Comparison of ENCODE assay signal across 1 cellular context in the genomic region with DNA sequence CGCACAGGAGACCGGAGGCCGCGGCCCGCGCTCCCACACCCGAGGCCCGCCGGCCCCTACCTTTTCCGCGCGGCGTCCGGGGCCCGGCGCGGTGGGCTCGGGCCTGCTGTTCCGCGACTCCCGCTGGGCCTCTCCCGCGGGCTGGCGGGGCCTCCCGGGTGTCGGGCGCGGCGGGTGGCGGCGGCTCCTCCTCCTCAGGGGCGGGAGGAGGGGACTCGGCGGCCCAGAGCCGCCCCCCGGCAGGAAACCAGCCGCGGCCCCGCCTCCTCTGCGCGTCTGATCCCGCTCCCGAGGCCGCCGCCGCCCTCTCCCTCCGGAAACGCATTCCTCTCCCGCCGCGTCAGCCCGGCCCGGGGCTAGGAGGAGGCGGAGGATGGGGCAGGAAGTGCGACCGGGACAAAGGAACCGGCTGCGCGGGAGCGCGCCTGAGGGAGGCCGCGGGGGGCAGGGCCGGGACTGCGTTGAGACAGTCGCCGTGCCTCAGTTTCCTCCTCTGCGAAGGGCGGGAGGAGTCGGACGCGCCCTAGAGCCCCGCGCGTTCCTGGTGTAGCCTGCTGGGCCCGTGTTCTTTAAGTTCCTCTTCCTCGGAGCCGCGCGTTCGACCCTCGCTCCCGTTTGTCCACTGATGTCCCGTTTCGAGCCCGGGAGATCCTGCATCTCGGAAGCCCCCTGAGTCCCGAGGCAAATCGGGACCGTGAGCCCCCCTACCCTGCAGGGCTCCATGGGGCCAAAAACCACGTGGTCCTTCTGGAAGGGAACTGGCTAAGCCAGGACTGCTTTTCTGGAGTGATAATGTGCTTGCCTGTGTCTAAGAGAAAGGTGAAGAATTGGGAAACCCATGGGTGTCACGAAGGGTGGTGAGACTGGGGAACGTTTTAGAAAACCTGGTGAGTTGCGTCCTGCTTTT.
TF ChIP-seq lines count a peak whose summit lies in the region.

A gene (minus strand): TSS at position 146 of the 907 bp plus-strand sequence. CDS start 22,672 bp downstream, outside the sequence.

TF ChIP-seq in K562, 482 proteins besides CTCF, POLR2A, EP300 and RAD21 (continued from another document and continues in another):
- TF ChIP-seq, protein P1, sequence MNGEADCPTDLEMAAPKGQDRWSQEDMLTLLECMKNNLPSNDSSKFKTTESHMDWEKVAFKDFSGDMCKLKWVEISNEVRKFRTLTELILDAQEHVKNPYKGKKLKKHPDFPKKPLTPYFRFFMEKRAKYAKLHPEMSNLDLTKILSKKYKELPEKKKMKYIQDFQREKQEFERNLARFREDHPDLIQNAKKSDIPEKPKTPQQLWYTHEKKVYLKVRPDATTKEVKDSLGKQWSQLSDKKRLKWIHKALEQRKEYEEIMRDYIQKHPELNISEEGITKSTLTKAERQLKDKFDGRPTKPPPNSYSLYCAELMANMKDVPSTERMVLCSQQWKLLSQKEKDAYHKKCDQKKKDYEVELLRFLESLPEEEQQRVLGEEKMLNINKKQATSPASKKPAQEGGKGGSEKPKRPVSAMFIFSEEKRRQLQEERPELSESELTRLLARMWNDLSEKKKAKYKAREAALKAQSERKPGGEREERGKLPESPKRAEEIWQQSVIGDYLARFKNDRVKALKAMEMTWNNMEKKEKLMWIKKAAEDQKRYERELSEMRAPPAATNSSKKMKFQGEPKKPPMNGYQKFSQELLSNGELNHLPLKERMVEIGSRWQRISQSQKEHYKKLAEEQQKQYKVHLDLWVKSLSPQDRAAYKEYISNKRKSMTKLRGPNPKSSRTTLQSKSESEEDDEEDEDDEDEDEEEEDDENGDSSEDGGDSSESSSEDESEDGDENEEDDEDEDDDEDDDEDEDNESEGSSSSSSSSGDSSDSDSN (IDR thresholded peaks at IDR 0.05; ENCODE audit: borderline replicate concordance in 1 of 2, low read depth in 2 of 2, low read length in 2 of 2): peak; percentile 50 to 95; a peak in 3 of 4 replicates
- TF ChIP-seq ARID1B (IDR thresholded peaks at IDR 0.05): peak; percentile 57
- TF ChIP-seq HIVEP1 (CRISPR knock-in tag; IDR thresholded peaks at IDR 0.05): no peak
- no peak for TF ChIP-seq SRSF1 (IDR thresholded peaks at IDR 0.05; ENCODE audit: low read depth, low read length)
- TF ChIP-seq KDM1A (IDR thresholded peaks at IDR 0.05): no peak
- no peak; the same call in 1 of the 2 replicates for TF ChIP-seq C11orf30 (IDR thresholded peaks at IDR 0.05; ENCODE audit: low read depth)
- peak in 1 of 2 experiments; percentile 65; a peak in 2 of 4 replicates for TF ChIP-seq FOXA3 (CRISPR knock-in tag; conservative IDR thresholded peaks at IDR 0.05 in 1 of 2, IDR thresholded peaks at IDR 0.05 in 1 of 2)
- TF ChIP-seq SP2 (IDR thresholded peaks at IDR 0.05; ENCODE audit: extremely low read depth, low read depth, low read length, poor library complexity, severe bottlenecking): no peak
- TF ChIP-seq ARNT (IDR thresholded peaks at IDR 0.05): 0 out of 4 replicates have a peak, but pooled peaks of 1 of the 2 experiments have one; percentile 48
- TF ChIP-seq MIER1 (IDR thresholded peaks at IDR 0.05; ENCODE audit: low read depth): no peak
- TF ChIP-seq POLR2B (IDR thresholded peaks at IDR 0.05; ENCODE audit: low read depth, partially characterized antibody): peak; percentile 85
- TF ChIP-seq ZNF143 (CRISPR knock-in tag; IDR thresholded peaks at IDR 0.05): no peak
- no peak for TF ChIP-seq MTF1 (CRISPR knock-in tag; IDR thresholded peaks at IDR 0.05; ENCODE audit: borderline replicate concordance)
- TF ChIP-seq ZNF146 (CRISPR knock-in tag; IDR thresholded peaks at IDR 0.05; ENCODE audit: unreplicated experiment): no peak
- no peak for TF ChIP-seq HMG20A (CRISPR knock-in tag; conservative IDR thresholded peaks at IDR 0.05)
- TF ChIP-seq, protein P2, sequence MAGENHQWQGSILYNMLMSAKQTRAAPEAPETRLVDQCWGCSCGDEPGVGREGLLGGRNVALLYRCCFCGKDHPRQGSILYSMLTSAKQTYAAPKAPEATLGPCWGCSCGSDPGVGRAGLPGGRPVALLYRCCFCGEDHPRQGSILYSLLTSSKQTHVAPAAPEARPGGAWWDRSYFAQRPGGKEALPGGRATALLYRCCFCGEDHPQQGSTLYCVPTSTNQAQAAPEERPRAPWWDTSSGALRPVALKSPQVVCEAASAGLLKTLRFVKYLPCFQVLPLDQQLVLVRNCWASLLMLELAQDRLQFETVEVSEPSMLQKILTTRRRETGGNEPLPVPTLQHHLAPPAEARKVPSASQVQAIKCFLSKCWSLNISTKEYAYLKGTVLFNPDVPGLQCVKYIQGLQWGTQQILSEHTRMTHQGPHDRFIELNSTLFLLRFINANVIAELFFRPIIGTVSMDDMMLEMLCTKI (IDR thresholded peaks at IDR 0.05; ENCODE audit: partially characterized antibody): no peak
- no peak for TF ChIP-seq SMARCA5 (IDR thresholded peaks at IDR 0.05)
- TF ChIP-seq BMI1 (IDR thresholded peaks at IDR 0.05; ENCODE audit: low read length): no peak
- TF ChIP-seq CBX1 (IDR thresholded peaks at IDR 0.05; ENCODE audit: low read depth): no peak
- TF ChIP-seq JUN (IDR thresholded peaks at IDR 0.05; ENCODE audit: borderline replicate concordance, low read depth, low read length): peak; percentile 62; the same call in 1 of the 2 replicates
- no peak for TF ChIP-seq JUN (CRISPR knock-in tag; IDR thresholded peaks at IDR 0.05; ENCODE audit: borderline replicate concordance)
- TF ChIP-seq NCOA6 (IDR thresholded peaks at IDR 0.05): no peak
- TF ChIP-seq ZNF695 (CRISPR knock-in tag; IDR thresholded peaks at IDR 0.05): no peak
- TF ChIP-seq, protein P3, sequence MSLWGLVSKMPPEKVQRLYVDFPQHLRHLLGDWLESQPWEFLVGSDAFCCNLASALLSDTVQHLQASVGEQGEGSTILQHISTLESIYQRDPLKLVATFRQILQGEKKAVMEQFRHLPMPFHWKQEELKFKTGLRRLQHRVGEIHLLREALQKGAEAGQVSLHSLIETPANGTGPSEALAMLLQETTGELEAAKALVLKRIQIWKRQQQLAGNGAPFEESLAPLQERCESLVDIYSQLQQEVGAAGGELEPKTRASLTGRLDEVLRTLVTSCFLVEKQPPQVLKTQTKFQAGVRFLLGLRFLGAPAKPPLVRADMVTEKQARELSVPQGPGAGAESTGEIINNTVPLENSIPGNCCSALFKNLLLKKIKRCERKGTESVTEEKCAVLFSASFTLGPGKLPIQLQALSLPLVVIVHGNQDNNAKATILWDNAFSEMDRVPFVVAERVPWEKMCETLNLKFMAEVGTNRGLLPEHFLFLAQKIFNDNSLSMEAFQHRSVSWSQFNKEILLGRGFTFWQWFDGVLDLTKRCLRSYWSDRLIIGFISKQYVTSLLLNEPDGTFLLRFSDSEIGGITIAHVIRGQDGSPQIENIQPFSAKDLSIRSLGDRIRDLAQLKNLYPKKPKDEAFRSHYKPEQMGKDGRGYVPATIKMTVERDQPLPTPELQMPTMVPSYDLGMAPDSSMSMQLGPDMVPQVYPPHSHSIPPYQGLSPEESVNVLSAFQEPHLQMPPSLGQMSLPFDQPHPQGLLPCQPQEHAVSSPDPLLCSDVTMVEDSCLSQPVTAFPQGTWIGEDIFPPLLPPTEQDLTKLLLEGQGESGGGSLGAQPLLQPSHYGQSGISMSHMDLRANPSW (CRISPR knock-in tag; IDR thresholded peaks at IDR 0.05): no peak
- no peak for TF ChIP-seq CBX5 (IDR thresholded peaks at IDR 0.05; ENCODE audit: borderline replicate concordance, low read depth)
- no peak for TF ChIP-seq ZKSCAN3 (CRISPR knock-in tag; IDR thresholded peaks at IDR 0.05)
- peak; percentile 78 for TF ChIP-seq PML (IDR thresholded peaks at IDR 0.05; ENCODE audit: low read length)
- TF ChIP-seq ZNF3 (CRISPR knock-in tag; IDR thresholded peaks at IDR 0.05): no peak
- TF ChIP-seq ELF1 (tag; IDR thresholded peaks at IDR 0.05): peak; percentile 89
- no peak for TF ChIP-seq PHB2 (IDR thresholded peaks at IDR 0.05; ENCODE audit: low read depth)
- no peak for TF ChIP-seq MEF2D (tag; conservative IDR thresholded peaks at IDR 0.05; ENCODE audit: low read depth)
- TF ChIP-seq MAZ (CRISPR knock-in tag; conservative IDR thresholded peaks at IDR 0.05 in 1 of 2, IDR thresholded peaks at IDR 0.05 in 1 of 2): peak; percentile 93 to 96
- TF ChIP-seq CEBPB (tag; IDR thresholded peaks at IDR 0.05): no peak
- peak; percentile 84; the same call in 1 of the 2 replicates for TF ChIP-seq GTF2E2 (tag; IDR thresholded peaks at IDR 0.05)
- no peak for TF ChIP-seq MAFK (IDR thresholded peaks at IDR 0.05; ENCODE audit: low read length)
- TF ChIP-seq ESRRB (CRISPR knock-in tag; IDR thresholded peaks at IDR 0.05; ENCODE audit: borderline replicate concordance): no peak
- no peak for TF ChIP-seq FOXK1 (CRISPR knock-in tag; IDR thresholded peaks at IDR 0.05; ENCODE audit: borderline replicate concordance)
- TF ChIP-seq, protein P4, sequence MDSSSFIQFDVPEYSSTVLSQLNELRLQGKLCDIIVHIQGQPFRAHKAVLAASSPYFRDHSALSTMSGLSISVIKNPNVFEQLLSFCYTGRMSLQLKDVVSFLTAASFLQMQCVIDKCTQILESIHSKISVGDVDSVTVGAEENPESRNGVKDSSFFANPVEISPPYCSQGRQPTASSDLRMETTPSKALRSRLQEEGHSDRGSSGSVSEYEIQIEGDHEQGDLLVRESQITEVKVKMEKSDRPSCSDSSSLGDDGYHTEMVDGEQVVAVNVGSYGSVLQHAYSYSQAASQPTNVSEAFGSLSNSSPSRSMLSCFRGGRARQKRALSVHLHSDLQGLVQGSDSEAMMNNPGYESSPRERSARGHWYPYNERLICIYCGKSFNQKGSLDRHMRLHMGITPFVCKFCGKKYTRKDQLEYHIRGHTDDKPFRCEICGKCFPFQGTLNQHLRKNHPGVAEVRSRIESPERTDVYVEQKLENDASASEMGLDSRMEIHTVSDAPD (CRISPR knock-in tag; IDR thresholded peaks at IDR 0.05): no peak
- no peak for TF ChIP-seq TCFL5 (CRISPR knock-in tag; conservative IDR thresholded peaks at IDR 0.05)
- TF ChIP-seq, protein P5, sequence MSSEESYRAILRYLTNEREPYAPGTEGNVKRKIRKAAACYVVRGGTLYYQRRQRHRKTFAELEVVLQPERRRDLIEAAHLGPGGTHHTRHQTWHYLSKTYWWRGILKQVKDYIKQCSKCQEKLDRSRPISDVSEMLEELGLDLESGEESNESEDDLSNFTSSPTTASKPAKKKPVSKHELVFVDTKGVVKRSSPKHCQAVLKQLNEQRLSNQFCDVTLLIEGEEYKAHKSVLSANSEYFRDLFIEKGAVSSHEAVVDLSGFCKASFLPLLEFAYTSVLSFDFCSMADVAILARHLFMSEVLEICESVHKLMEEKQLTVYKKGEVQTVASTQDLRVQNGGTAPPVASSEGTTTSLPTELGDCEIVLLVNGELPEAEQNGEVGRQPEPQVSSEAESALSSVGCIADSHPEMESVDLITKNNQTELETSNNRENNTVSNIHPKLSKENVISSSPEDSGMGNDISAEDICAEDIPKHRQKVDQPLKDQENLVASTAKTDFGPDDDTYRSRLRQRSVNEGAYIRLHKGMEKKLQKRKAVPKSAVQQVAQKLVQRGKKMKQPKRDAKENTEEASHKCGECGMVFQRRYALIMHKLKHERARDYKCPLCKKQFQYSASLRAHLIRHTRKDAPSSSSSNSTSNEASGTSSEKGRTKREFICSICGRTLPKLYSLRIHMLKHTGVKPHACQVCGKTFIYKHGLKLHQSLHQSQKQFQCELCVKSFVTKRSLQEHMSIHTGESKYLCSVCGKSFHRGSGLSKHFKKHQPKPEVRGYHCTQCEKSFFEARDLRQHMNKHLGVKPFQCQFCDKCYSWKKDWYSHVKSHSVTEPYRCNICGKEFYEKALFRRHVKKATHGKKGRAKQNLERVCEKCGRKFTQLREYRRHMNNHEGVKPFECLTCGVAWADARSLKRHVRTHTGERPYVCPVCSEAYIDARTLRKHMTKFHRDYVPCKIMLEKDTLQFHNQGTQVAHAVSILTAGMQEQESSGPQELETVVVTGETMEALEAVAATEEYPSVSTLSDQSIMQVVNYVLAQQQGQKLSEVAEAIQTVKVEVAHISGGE (CRISPR knock-in tag; IDR thresholded peaks at IDR 0.05): peak in 2 of 3 experiments; percentile 83 to 97; a peak in 5 of 6 replicates
- TF ChIP-seq ZNF324 (CRISPR knock-in tag; IDR thresholded peaks at IDR 0.05): no peak
- peak; percentile 38; the same call in 1 of the 2 replicates for TF ChIP-seq KAT7 (CRISPR knock-in tag; IDR thresholded peaks at IDR 0.05; ENCODE audit: borderline replicate concordance)
- TF ChIP-seq PRMT5 (CRISPR knock-in tag; IDR thresholded peaks at IDR 0.05): no peak
- TF ChIP-seq HSF4 (CRISPR knock-in tag; IDR thresholded peaks at IDR 0.05; ENCODE audit: borderline replicate concordance): no peak
- TF ChIP-seq CHD1 (IDR thresholded peaks at IDR 0.05; ENCODE audit: low read length): peak; percentile 20
- no peak for TF ChIP-seq PTTG1 (tag; IDR thresholded peaks at IDR 0.05; ENCODE audit: low read depth)
- TF ChIP-seq RBM22 (IDR thresholded peaks at IDR 0.05; ENCODE audit: low read depth, low read length, poor library complexity, severe bottlenecking): peak; percentile 53
- no peak for TF ChIP-seq ILK (tag; IDR thresholded peaks at IDR 0.05; ENCODE audit: borderline replicate concordance, low read depth)
- TF ChIP-seq HLTF (IDR thresholded peaks at IDR 0.05): no peak
- 0 out of 2 replicates have a peak, but pooled peaks have one; percentile 18 for TF ChIP-seq ZNF780A (CRISPR knock-in tag; IDR thresholded peaks at IDR 0.05)
- TF ChIP-seq, protein P6, sequence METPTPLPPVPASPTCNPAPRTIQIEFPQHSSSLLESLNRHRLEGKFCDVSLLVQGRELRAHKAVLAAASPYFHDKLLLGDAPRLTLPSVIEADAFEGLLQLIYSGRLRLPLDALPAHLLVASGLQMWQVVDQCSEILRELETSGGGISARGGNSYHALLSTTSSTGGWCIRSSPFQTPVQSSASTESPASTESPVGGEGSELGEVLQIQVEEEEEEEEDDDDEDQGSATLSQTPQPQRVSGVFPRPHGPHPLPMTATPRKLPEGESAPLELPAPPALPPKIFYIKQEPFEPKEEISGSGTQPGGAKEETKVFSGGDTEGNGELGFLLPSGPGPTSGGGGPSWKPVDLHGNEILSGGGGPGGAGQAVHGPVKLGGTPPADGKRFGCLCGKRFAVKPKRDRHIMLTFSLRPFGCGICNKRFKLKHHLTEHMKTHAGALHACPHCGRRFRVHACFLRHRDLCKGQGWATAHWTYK (CRISPR knock-in tag; IDR thresholded peaks at IDR 0.05): 0 out of 2 replicates have a peak, but pooled peaks have one; percentile 20
- TF ChIP-seq POU5F1 (IDR thresholded peaks at IDR 0.05; ENCODE audit: borderline replicate concordance, low read depth, low read length, partially characterized antibody): no peak
- no peak for TF ChIP-seq SLC30A9 (CRISPR knock-in tag; IDR thresholded peaks at IDR 0.05)
- peak; percentile 76; the same call in 1 of the 2 replicates for TF ChIP-seq FOXP1 (CRISPR knock-in tag; IDR thresholded peaks at IDR 0.05)
- TF ChIP-seq TEAD1 (CRISPR knock-in tag; IDR thresholded peaks at IDR 0.05): peak; percentile 89 to 98
- no peak for TF ChIP-seq MCM2 (IDR thresholded peaks at IDR 0.05; ENCODE audit: low read depth)
- no peak for TF ChIP-seq TRIM28 (IDR thresholded peaks at IDR 0.05)
- peak; percentile 77 for TF ChIP-seq KDM5B (IDR thresholded peaks at IDR 0.05; ENCODE audit: insufficient replicate concordance, low read depth, low read length)
- TF ChIP-seq NFE2L1 (tag; IDR thresholded peaks at IDR 0.05; ENCODE audit: borderline replicate concordance, low read depth): no peak
- peak; percentile 88 for TF ChIP-seq GABPB1 (CRISPR knock-in tag; IDR thresholded peaks at IDR 0.05)
- no peak for TF ChIP-seq HDAC3 (IDR thresholded peaks at IDR 0.05; ENCODE audit: borderline replicate concordance, partially characterized antibody)
- TF ChIP-seq BCL6 (CRISPR knock-in tag; IDR thresholded peaks at IDR 0.05): no peak
- no peak for TF ChIP-seq NFE2 (IDR thresholded peaks at IDR 0.05; ENCODE audit: low read depth)
- no peak for TF ChIP-seq JUNB (CRISPR knock-in tag; conservative IDR thresholded peaks at IDR 0.05)
- no peak for TF ChIP-seq ZBTB8A (IDR thresholded peaks at IDR 0.05; ENCODE audit: partially characterized antibody)
